ENCODE assay signal across 8 cellular contexts in genomic region chr21:33266050-33266783, GRCh38. TPM values are rescaled to one million over a fixed set of nuclear protein-coding genes. Genes with fewer than 3 reads are reported as not detected.
DNase-seq lines count a peak whose midpoint lies in the region; ATAC-seq lines count a peak whose summit lies in the region.

Gene IL10RB (plus strand): TSS chr21:33266367. CDS start chr21:33266466, 99 bp downstream.

- peak; percentile 60 for ATAC-seq in GM18511 (IDR thresholded peaks at IDR 0.05; ENCODE audit: unreplicated experiment)
- ATAC-seq in HG03039 (IDR thresholded peaks at IDR 0.05; ENCODE audit: unreplicated experiment) = peak; percentile 43
- ATAC-seq in HG02763 (IDR thresholded peaks at IDR 0.05; ENCODE audit: unreplicated experiment) = no peak

- peak; percentile 49 for DNase-seq in NCI-H510A (lab: John Stamatoyannopoulos, UW)
- DNase-seq in activated CD4-positive, alpha-beta T cell treated with anti-CD3 and anti-CD28 coated beads for 24 hours (ENCODE audit: low read depth in 2 of 2) = peak; percentile 62 to 70
- peak; percentile 27 for DNase-seq in cerebellum (ENCODE audit: low spot score)
- peak; percentile 61 for DNase-seq in kidney tubule cell (ENCODE audit: low spot score)
- DNase-seq in stimulated activated CD4-positive, alpha-beta T cell treated with anti-CD3 and anti-CD28 coated beads, Interleukin-1b, Interleukin-23, amount 100 ng/mL, for 1 hour (ENCODE audit: low read depth in 2 of 2) = peak; percentile 29 to 51

RNA-seq across cellular contexts. Expression of gene IL10RB, which starts in this region (rescaled TPM):
- 9.9 TPM for total RNA-seq in cerebellum
